ENCODE assay signal across 8 cellular contexts in the genomic region with DNA sequence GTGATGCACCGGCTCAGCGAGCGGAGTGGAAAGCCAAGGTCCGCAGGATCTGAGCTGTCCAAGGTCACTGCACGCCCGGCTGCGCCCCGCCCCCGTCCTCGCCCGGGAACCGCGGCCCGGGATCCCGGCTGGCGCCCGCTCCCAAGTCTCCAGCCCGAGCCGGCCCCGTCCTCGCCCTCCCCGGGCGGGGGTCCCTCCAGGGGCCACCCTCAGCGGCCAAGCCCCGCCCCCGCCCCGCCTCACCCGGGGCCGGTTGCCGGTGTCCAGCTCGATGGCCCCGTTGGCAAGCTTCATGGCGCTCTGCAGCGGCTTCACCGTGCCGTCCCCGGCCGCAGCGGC. TPM values are rescaled to one million over a fixed set of nuclear protein-coding genes. Genes with fewer than 3 reads are reported as not detected.
A peak's percentile ranks its signal among the peaks of the same experiment; 100 is the strongest.
DNase-seq lines count a peak whose midpoint lies in the region; ATAC-seq, FAIRE-seq and TF ChIP-seq lines count a peak whose summit lies in the region.

No MANE protein-coding gene starts in this region.

- H3K27me3 ChIP-seq in skeletal muscle tissue (ENCODE audit: control insufficient read depth in 3 of 3, insufficient read depth in 3 of 3, low read length in 3 of 3): no peaks in the 10 kb centered on the region

- DNase-seq in Ammon's horn (ENCODE audit: low spot score) (peak; percentile 14), GM19239 (ENCODE audit: insufficient read length, low spot score) (no peak)
- DNase-seq in stimulated activated CD4-positive, alpha-beta T cell treated with anti-CD3 and anti-CD28 coated beads, Interleukin-1b, Interleukin-23, amount 100 ng/mL, for 48 hours: no peak

- ATAC-seq in HG03432 (IDR thresholded peaks at IDR 0.05; ENCODE audit: unreplicated experiment): peak; percentile 27

- peak; percentile 65 for TF ChIP-seq POLR2A in GM19099 (IDR thresholded peaks at IDR 0.05; ENCODE audit: extremely low read depth, insufficient read length, low read depth)

- peaks cover 18 to 27% (median 21%) of the 10 kb centered on the region in 3 donors for H3K36me3 ChIP-seq in skeletal muscle tissue (ENCODE audit: control insufficient read depth in 3 of 3, insufficient read depth in 3 of 3, low read length in 3 of 3)

- H3K9ac ChIP-seq in skeletal muscle tissue (ENCODE audit: low read depth in 1 of 3, low read length in 3 of 3): peak overlapping the region; percentile 74 to 91 (median 85)

- H3K27ac ChIP-seq in adipose tissue (ENCODE audit: low read depth, low read length) (peak overlapping the region; percentile 71), skeletal muscle tissue (ENCODE audit: low read depth, low read length) (peak overlapping the region; percentile 88)

- H3K4me1 ChIP-seq in skeletal muscle tissue (ENCODE audit: control insufficient read depth in 3 of 3, insufficient read depth in 3 of 3, low read length in 3 of 3): peaks cover 30 to 38% (median 30%) of the 10 kb centered on the region in 3 donors

- 0 to 1% (median 1%) methylated on average over 32 to 39 of the region's 39 CpGs for WGBS in adipose tissue, 3 donors

- no peaks in the 10 kb centered on the region for H3K9me3 ChIP-seq in skeletal muscle tissue (ENCODE audit: control insufficient read depth in 3 of 3, low read length in 3 of 3)

- H3K4me3 ChIP-seq in iPS-11a (ENCODE audit: low read depth, low read length): peak overlapping the region; percentile 56
- peak overlapping the region; percentile 83 to 88 (median 86) for H3K4me3 ChIP-seq in skeletal muscle tissue (ENCODE audit: low read length in 3 of 3)

- FAIRE-seq in GM19239 (lab: Jason Lieb, UNC): no peak

RNA-seq across cellular contexts. Expression of a gene that starts 0.2 kb away (rescaled TPM):
- polyA plus RNA-seq in adipose tissue: 10 to 100 TPM in 2 of 3 donors, 1 to 10 TPM in 1; 5.9 to 19.8 (median 17.3) TPM
- 3.1 TPM for total RNA-seq in skeletal muscle tissue

RNA-seq across cellular contexts. Expression of a gene that starts 0.8 kb away (rescaled TPM):
- 10 to 100 TPM; 10.7 to 22.5 (median 20.1) TPM for polyA plus RNA-seq in adipose tissue
- 15.1 TPM for total RNA-seq in skeletal muscle tissue

RNA-seq across cellular contexts. Expression of a gene that starts 19.0 kb away (rescaled TPM):
- polyA plus RNA-seq in adipose tissue: 10 to 100 TPM in 2 of 3 donors, 1 to 10 TPM in 1; 7.3 to 22.6 (median 11.6) TPM
- total RNA-seq in skeletal muscle tissue: 6.8 TPM

RNA-seq across cellular contexts. Expression of a gene that starts 34.0 kb away (rescaled TPM):
- polyA plus RNA-seq in adipose tissue: 10 to 100 TPM; 58.4 to 66.1 (median 59.4) TPM
- 17.7 TPM for total RNA-seq in skeletal muscle tissue
